ENCODE assay signal across 8 cellular contexts in genomic region chr15:63041982-63042878, GRCh38. TPM values are rescaled to one million over a fixed set of nuclear protein-coding genes. Genes with fewer than 3 reads are reported as not detected.
DNase-seq lines count a peak whose midpoint lies in the region; ATAC-seq and TF ChIP-seq lines count a peak whose summit lies in the region.

TSS of gene TPM1 (plus strand) at chr15:63042747. CDS start at chr15:63042830, 83 bp downstream.

- H3K27me3 Mint-ChIP-seq in CD4-positive, alpha-beta memory T cell, result peaks cover 39 to 53% of the 10 kb centered on the region in 2 donors
- H3K27me3 Mint-ChIP-seq in activated CD4-positive, alpha-beta memory T cell treated with anti-CD3 and anti-CD28 coated beads, Interleukin-2, amount 10 ng/mL, durations not matched to agents 7 days and 5 days, result peaks cover 77% of the 10 kb centered on the region

- WGBS in urinary bladder, result 1% methylated on average over 84 of the region's 84 CpGs

- ATAC-seq in GM18511 (IDR thresholded peaks at IDR 0.05; ENCODE audit: unreplicated experiment), result no peak

- peak within 1 kb of the TSS; percentile 31 for H2AFZ ChIP-seq in fibroblast of lung (ENCODE audit: low read length)

- no peaks in the 10 kb centered on the region for H3K36me3 Mint-ChIP-seq in CD4-positive, alpha-beta memory T cell
- H3K36me3 Mint-ChIP-seq in activated CD4-positive, alpha-beta memory T cell treated with anti-CD3 and anti-CD28 coated beads, Interleukin-2, amount 10 ng/mL, durations not matched to agents 7 days and 5 days (ENCODE audit: low read depth), result no peaks in the 10 kb centered on the region

- H3K27me3 ChIP-seq in CD4-positive, alpha-beta memory T cell (ENCODE audit: insufficient read depth, low read length), result peaks cover 45% of the 10 kb centered on the region
- H3K27me3 ChIP-seq in fibroblast of lung (ENCODE audit: control insufficient read depth, insufficient read depth, low read length), result no peaks in the 10 kb centered on the region

- intact Hi-C loops in CD4-positive, alpha-beta memory T cell (cut with micrococcal nuclease), result no loop called here

- no peak within 1 kb of the TSS for H3K27ac ChIP-seq in CD4-positive, alpha-beta memory T cell (ENCODE audit: low read depth, low read length)
- H3K27ac ChIP-seq in fibroblast of lung (ENCODE audit: insufficient read depth, low read length) (peak within 1 kb of the TSS; percentile 75), urinary bladder (ENCODE audit: low read depth) (peak within 1 kb of the TSS; percentile 81)

- peak within 1 kb of the TSS; percentile 93 for H3K4me2 ChIP-seq in fibroblast of lung (ENCODE audit: extremely low read depth, insufficient read depth, low read length)

- no peaks in the 10 kb centered on the region for H3K9me3 ChIP-seq in CD4-positive, alpha-beta memory T cell (ENCODE audit: control insufficient read depth in 1 of 2, low read length in 2 of 2)
- no peaks in the 10 kb centered on the region for H3K9me3 ChIP-seq in fibroblast of lung (ENCODE audit: control insufficient read depth, insufficient read depth, low read depth, low read length)

- H3K4me3 ChIP-seq in CD4-positive, alpha-beta memory T cell (ENCODE audit: low read length in 2 of 2), result peak within 1 kb of the TSS; percentile 17 to 22
- H3K4me3 ChIP-seq in fibroblast of lung (replicated peaks in 1 of 4; ENCODE audit: control extremely low read depth in 1 of 4, insufficient read depth in 1 of 4, low read depth in 3 of 4, low read length in 4 of 4) (peak within 1 kb of the TSS; percentile 80 to 94 (median 88)), urinary bladder (ENCODE audit: low read depth, low read length) (peak within 1 kb of the TSS; percentile 66)

- no peaks in the 10 kb centered on the region for H3K9me3 Mint-ChIP-seq in CD4-positive, alpha-beta memory T cell
- no peaks in the 10 kb centered on the region for H3K9me3 Mint-ChIP-seq in activated CD4-positive, alpha-beta memory T cell treated with anti-CD3 and anti-CD28 coated beads, Interleukin-2, amount 10 ng/mL, durations not matched to agents 7 days and 5 days

- peak within 1 kb of the TSS; percentile 79 for H3K9ac ChIP-seq in fibroblast of lung (ENCODE audit: insufficient read depth, low read length)

- peaks cover 39% of the 10 kb centered on the region for H3K79me2 ChIP-seq in fibroblast of lung (ENCODE audit: control insufficient read depth, insufficient read depth, low read length)

- no peak for DNase-seq in CD4-positive, alpha-beta memory T cell
- DNase-seq in HPDE6-E6E7 (ENCODE audit: extremely low spot score) (peak; percentile 61), fibroblast of lung (ENCODE audit: low read depth in 2 of 2) (peak; percentile 84 to 95), myocyte (ENCODE audit: low read depth) (peak; percentile 95)
- no peak for DNase-seq in activated CD4-positive, alpha-beta memory T cell treated with anti-CD3 and anti-CD28 coated beads, Interleukin-2, amount 10 ng/mL, durations not matched to agents 7 days and 5 days
- no peak for DNase-seq in activated effector memory CD4-positive, alpha-beta T cell treated with Interleukin-2 at 50 U/mL for 16 hours

- no peaks in the 10 kb centered on the region for H3K36me3 ChIP-seq in CD4-positive, alpha-beta memory T cell (ENCODE audit: insufficient read depth, low read length)
- peaks cover 3% of the 10 kb centered on the region for H3K36me3 ChIP-seq in fibroblast of lung (ENCODE audit: control insufficient read depth, insufficient read depth, low read length)
- H3K36me3 ChIP-seq in urinary bladder (ENCODE audit: insufficient read depth), result no peaks in the 10 kb centered on the region

- CTCF ChIA-PET in CD4-positive, alpha-beta memory T cell (lab: Charles Lee; ENCODE audit: partially characterized antibody), result no interaction called here
- CTCF ChIA-PET in activated CD4-positive, alpha-beta memory T cell treated with anti-CD3 and anti-CD28 coated beads, Interleukin-2, amount 10 ng/mL, durations not matched to agents 7 days and 5 days (lab: Charles Lee), result no interaction called here

- peak within 1 kb of the TSS; percentile 39 to 85 (median 74) for H3K4me3 Mint-ChIP-seq in CD4-positive, alpha-beta memory T cell
- peak within 1 kb of the TSS; percentile 30 for H3K4me3 Mint-ChIP-seq in activated CD4-positive, alpha-beta memory T cell treated with anti-CD3 and anti-CD28 coated beads, Interleukin-2, amount 10 ng/mL, durations not matched to agents 7 days and 5 days

- peak in 1 of 2 donors; percentile 5 for TF ChIP-seq CTCF in fibroblast of lung (conservative IDR thresholded peaks at IDR 0.05 in 1 of 2, IDR thresholded peaks at IDR 0.05 in 1 of 2; ENCODE audit: low read depth in 1 of 2, low read length in 2 of 2)

- H3K4me1 Mint-ChIP-seq in CD4-positive, alpha-beta memory T cell, result peaks cover 4 to 19% (median 11%) of the 10 kb centered on the region in 4 donors
- peaks cover 8% of the 10 kb centered on the region for H3K4me1 Mint-ChIP-seq in activated CD4-positive, alpha-beta memory T cell treated with anti-CD3 and anti-CD28 coated beads, Interleukin-2, amount 10 ng/mL, durations not matched to agents 7 days and 5 days

- POLR2A ChIA-PET in CD4-positive, alpha-beta memory T cell (lab: Charles Lee; ENCODE audit: partially characterized antibody), result no interaction called here
- POLR2A ChIA-PET in activated CD4-positive, alpha-beta memory T cell treated with anti-CD3 and anti-CD28 coated beads, Interleukin-2, amount 10 ng/mL, durations not matched to agents 7 days and 5 days (lab: Charles Lee), result no interaction called here

- no peaks in the 10 kb centered on the region for H4K20me1 ChIP-seq in fibroblast of lung (ENCODE audit: control insufficient read depth, extremely low read depth, insufficient read depth, low read length)

- H3K27ac Mint-ChIP-seq in CD4-positive, alpha-beta memory T cell, result no peak within 1 kb of the TSS
- no peak within 1 kb of the TSS for H3K27ac Mint-ChIP-seq in activated CD4-positive, alpha-beta memory T cell treated with anti-CD3 and anti-CD28 coated beads, Interleukin-2, amount 10 ng/mL, durations not matched to agents 7 days and 5 days

- H3K4me1 ChIP-seq in CD4-positive, alpha-beta memory T cell (ENCODE audit: insufficient read depth, low read length), result peaks cover 14% of the 10 kb centered on the region
- peaks cover 12% of the 10 kb centered on the region for H3K4me1 ChIP-seq in fibroblast of lung (ENCODE audit: control insufficient read depth, extremely low read depth, insufficient read depth, low read length)
- no peaks in the 10 kb centered on the region for H3K4me1 ChIP-seq in urinary bladder (ENCODE audit: insufficient read depth)

RNA-seq across cellular contexts. Expression of gene TPM1, which starts in this region (rescaled TPM):
- 10 to 100 TPM; 25.5 to 29.4 TPM for total RNA-seq in CD4-positive, alpha-beta memory T cell
- polyA plus RNA-seq in CD4-positive, alpha-beta memory T cell, result 10 to 100 TPM in 1 of 2 donors, 1 to 10 TPM in 1; 8.5 to 11.2 TPM
- 1 to 10 TPM; 4.8 to 6.2 TPM for total RNA-seq in activated CD4-positive, alpha-beta memory T cell treated with anti-CD3 and anti-CD28 coated beads, Interleukin-2, amount 10 ng/mL, durations not matched to agents 7 days and 5 days
- 224 and 279 TPM in 2 replicates for total RNA-seq in fibroblast of lung
- 515 and 1,732 TPM in 2 replicates for polyA plus RNA-seq in fibroblast of lung
- 351 and 1,059 TPM in 2 replicates for polyA plus RNA-seq in fibroblast of lung (2012)
- 61.4 and 196 TPM in 2 replicates for polyA minus RNA-seq in fibroblast of lung (ENCODE audit: low replicate concordance)
- 4,103 and 4,525 TPM in 2 replicates for total RNA-seq in myocyte
- polyA plus RNA-seq in myocyte (2012), result 3,640 TPM
- 1,685 TPM for total RNA-seq in urinary bladder
- polyA plus RNA-seq in urinary bladder, result 3,649 TPM

Comparison
In these comparisons a context has a peak if more than half of its experiments do, and no peak if none do; other contexts are left out.
1. RNA of gene TPM1 (polyA plus RNA-seq): 3,649 TPM in urinary bladder (single experiment) and 351 to 1,732 TPM in fibroblast of lung; 8.5 to 11.2 TPM in CD4-positive, alpha-beta memory T cell; every median in the first group is over 10 times any median in the second.
2. DNase-seq: peak in HPDE6-E6E7 (single experiment), fibroblast of lung (2 of 2) and myocyte (single experiment); none in CD4-positive, alpha-beta memory T cell (0 of 5), activated CD4-positive, alpha-beta memory T cell treated with anti-CD3 and anti-CD28 coated beads, Interleukin-2, amount 10 ng/mL, durations not matched to agents 7 days and 5 days (single experiment) and activated effector memory CD4-positive, alpha-beta T cell treated with Interleukin-2 at 50 U/mL for 16 hours (single experiment).
3. H3K4me3 ChIP-seq: peak in every context shown above with its lines; median percentile 88 in fibroblast of lung; 66 in urinary bladder; 20 in CD4-positive, alpha-beta memory T cell.